1 cellular context compared by ENCODE assay signal in genomic region chr7:53518319-53518718, GRCh38.
A peak's percentile ranks its signal among the peaks of the same experiment; 100 is the strongest.
TF ChIP-seq lines count a peak whose summit lies in the region.

No MANE protein-coding gene starts in this region.

TF ChIP-seq in SK-N-SH, 30 proteins besides CTCF, POLR2A, EP300 and RAD21 (continued from another document):
- TF ChIP-seq GATA2 (CRISPR knock-in tag; IDR thresholded peaks at IDR 0.05) (peak; percentile 95), TAF1 (IDR thresholded peaks at IDR 0.05; ENCODE audit: borderline replicate concordance, low read depth, low read length) (no peak), NRF1 (IDR thresholded peaks at IDR 0.05; ENCODE audit: low read depth, low read length) (no peak), TCF12 (IDR thresholded peaks at IDR 0.05) (peak; percentile 65), TEAD4 (IDR thresholded peaks at IDR 0.05; ENCODE audit: borderline replicate concordance, insufficient read depth) (peak; percentile 54), EZH2phosphoT487 (IDR thresholded peaks at IDR 0.05; ENCODE audit: borderline replicate concordance, low read depth) (no peak), MEF2A (IDR thresholded peaks at IDR 0.05; ENCODE audit: borderline replicate concordance, low read depth) (no peak), MAX (IDR thresholded peaks at IDR 0.05; ENCODE audit: low read depth) (no peak), RFX5 (IDR thresholded peaks at IDR 0.05; ENCODE audit: low read length) (no peak), GABPA (IDR thresholded peaks at IDR 0.05; ENCODE audit: low read depth) (no peak), RCOR1 (IDR thresholded peaks at IDR 0.05; ENCODE audit: low read length) (peak; percentile 90; the same call in 1 of the 2 replicates), RXRA (IDR thresholded peaks at IDR 0.05; ENCODE audit: borderline replicate concordance, low read depth) (no peak), MXI1 (IDR thresholded peaks at IDR 0.05; ENCODE audit: low read depth, low read length) (no peak), REST (IDR thresholded peaks at IDR 0.05; ENCODE audit: low read depth, low read length) (no peak), JUND (IDR thresholded peaks at IDR 0.05) (0 out of 2 replicates have a peak, but pooled peaks have one; percentile 10), SMC3 (IDR thresholded peaks at IDR 0.05; ENCODE audit: low read depth, low read length) (no peak)
- TF ChIP-seq, protein P1, sequence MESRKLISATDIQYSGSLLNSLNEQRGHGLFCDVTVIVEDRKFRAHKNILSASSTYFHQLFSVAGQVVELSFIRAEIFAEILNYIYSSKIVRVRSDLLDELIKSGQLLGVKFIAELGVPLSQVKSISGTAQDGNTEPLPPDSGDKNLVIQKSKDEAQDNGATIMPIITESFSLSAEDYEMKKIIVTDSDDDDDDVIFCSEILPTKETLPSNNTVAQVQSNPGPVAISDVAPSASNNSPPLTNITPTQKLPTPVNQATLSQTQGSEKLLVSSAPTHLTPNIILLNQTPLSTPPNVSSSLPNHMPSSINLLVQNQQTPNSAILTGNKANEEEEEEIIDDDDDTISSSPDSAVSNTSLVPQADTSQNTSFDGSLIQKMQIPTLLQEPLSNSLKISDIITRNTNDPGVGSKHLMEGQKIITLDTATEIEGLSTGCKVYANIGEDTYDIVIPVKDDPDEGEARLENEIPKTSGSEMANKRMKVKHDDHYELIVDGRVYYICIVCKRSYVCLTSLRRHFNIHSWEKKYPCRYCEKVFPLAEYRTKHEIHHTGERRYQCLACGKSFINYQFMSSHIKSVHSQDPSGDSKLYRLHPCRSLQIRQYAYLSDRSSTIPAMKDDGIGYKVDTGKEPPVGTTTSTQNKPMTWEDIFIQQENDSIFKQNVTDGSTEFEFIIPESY (IDR thresholded peaks at IDR 0.05; ENCODE audit: borderline replicate concordance, low read depth) = no peak
- TF ChIP-seq, protein P2, sequence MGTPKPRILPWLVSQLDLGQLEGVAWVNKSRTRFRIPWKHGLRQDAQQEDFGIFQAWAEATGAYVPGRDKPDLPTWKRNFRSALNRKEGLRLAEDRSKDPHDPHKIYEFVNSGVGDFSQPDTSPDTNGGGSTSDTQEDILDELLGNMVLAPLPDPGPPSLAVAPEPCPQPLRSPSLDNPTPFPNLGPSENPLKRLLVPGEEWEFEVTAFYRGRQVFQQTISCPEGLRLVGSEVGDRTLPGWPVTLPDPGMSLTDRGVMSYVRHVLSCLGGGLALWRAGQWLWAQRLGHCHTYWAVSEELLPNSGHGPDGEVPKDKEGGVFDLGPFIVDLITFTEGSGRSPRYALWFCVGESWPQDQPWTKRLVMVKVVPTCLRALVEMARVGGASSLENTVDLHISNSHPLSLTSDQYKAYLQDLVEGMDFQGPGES (IDR thresholded peaks at IDR 0.05; ENCODE audit: low read depth, low read length) = no peak
